Comparison of ENCODE assay signal across 26 cellular contexts in the genomic region with DNA sequence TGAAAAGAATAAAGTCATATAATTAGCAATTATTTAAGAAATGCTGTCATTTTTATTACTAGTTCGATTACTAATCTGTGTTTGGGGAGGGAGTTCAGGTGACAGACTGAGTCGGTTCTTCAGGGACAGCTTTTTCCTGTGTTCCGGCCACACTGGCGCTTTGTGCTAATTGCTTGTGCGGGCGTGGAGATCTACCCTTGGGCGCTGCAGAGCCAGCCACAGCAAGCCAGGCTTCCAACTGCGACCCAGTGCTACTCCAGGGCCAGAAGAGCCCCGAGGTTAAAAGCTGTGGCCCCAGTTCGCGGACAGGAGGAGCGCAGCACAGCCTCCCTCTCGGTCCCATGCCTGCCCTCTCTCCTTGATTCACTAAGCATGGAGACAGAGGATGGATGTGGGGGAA. TPM values are rescaled to one million over a fixed set of nuclear protein-coding genes. Genes with fewer than 3 reads are reported as not detected.
"Had no signal": no experiment of that assay in that cellular context is flagged by ENCODE, and none has a peak within 500 bp of the region (broad histone marks: within the 10 kb centered on the region; RNA-seq: fewer than 3 reads in every experiment).

No MANE protein-coding gene starts in this region.

- H3K36me3 Mint-ChIP-seq: activated naive CD4-positive, alpha-beta T cell treated with anti-CD3 and anti-CD28 coated beads, Interleukin-2, amount 10 ng/mL, durations not matched to agents 7 days and 5 days; brain; neural progenitor cell; type B pancreatic cell had no signal

- H3K4me3 Mint-ChIP-seq: activated CD4-positive, alpha-beta T cell treated with anti-CD3 and anti-CD28 coated beads, Interleukin-2, amount 10 ng/mL, durations not matched to agents 7 days and 5 days; activated naive CD4-positive, alpha-beta T cell treated with anti-CD3 and anti-CD28 coated beads, Interleukin-2, amount 10 ng/mL, durations not matched to agents 7 days and 5 days; activated naive CD8-positive, alpha-beta T cell treated with anti-CD3 and anti-CD28 coated beads, Interleukin-2, amount 50 U/mL, for 24 hours; activated T-cell treated with anti-CD3 and anti-CD28 coated beads, Interleukin-2, amount 50 U/mL, for 4 hours; brain; memory B cell; naive thymus-derived CD4-positive, alpha-beta T cell; neural progenitor cell; stimulated activated naive CD8-positive, alpha-beta T cell treated with anti-CD3 and anti-CD28 coated beads, Interleukin-15, amount 100 ng/mL, for 72 hours; type B pancreatic cell had no signal

- H3K27ac ChIP-seq: neural progenitor cell, prostate gland, right lobe of liver, suprapubic skin had no signal

- H3K4me1 ChIP-seq: neural progenitor cell, prostate gland, right lobe of liver, suprapubic skin had no signal

- H3K9ac ChIP-seq: neural progenitor cell had no signal

- H3K27me3 Mint-ChIP-seq: activated CD4-positive, alpha-beta T cell treated with anti-CD3 and anti-CD28 coated beads, Interleukin-2, amount 10 ng/mL, durations not matched to agents 7 days and 5 days; activated naive CD8-positive, alpha-beta T cell treated with anti-CD3 and anti-CD28 coated beads, Interleukin-2, amount 50 U/mL, for 24 hours; memory B cell; naive thymus-derived CD4-positive, alpha-beta T cell; stimulated activated naive CD8-positive, alpha-beta T cell treated with anti-CD3 and anti-CD28 coated beads, Interleukin-15, amount 100 ng/mL, for 72 hours; type B pancreatic cell had no signal

- H3K36me3 ChIP-seq: neural progenitor cell, prostate gland, right lobe of liver, suprapubic skin had no signal

- H3K27ac Mint-ChIP-seq: activated CD4-positive, alpha-beta T cell treated with anti-CD3 and anti-CD28 coated beads, Interleukin-2, amount 10 ng/mL, durations not matched to agents 7 days and 5 days; activated naive CD4-positive, alpha-beta T cell treated with anti-CD3 and anti-CD28 coated beads, Interleukin-2, amount 10 ng/mL, durations not matched to agents 7 days and 5 days; activated naive CD8-positive, alpha-beta T cell treated with anti-CD3 and anti-CD28 coated beads, Interleukin-2, amount 50 U/mL, for 24 hours; brain; memory B cell; naive thymus-derived CD4-positive, alpha-beta T cell; neural progenitor cell; stimulated activated naive CD8-positive, alpha-beta T cell treated with anti-CD3 and anti-CD28 coated beads, Interleukin-15, amount 100 ng/mL, for 72 hours; type B pancreatic cell had no signal

- H3K4me1 Mint-ChIP-seq: brain, memory B cell, neural progenitor cell had no signal

- H3K9me3 Mint-ChIP-seq: activated T-cell treated with anti-CD3 and anti-CD28 coated beads, Interleukin-2, amount 50 U/mL, for 4 hours had no signal

- H2AFZ ChIP-seq: neural progenitor cell had no signal

- DNase-seq: activated CD4-positive, alpha-beta T cell treated with anti-CD3 and anti-CD28 coated beads, Interleukin-2, amount 10 ng/mL, durations not matched to agents 7 days and 5 days; activated CD8-positive, alpha-beta memory T cell treated with anti-CD3 and anti-CD28 coated beads, Interleukin-2, amount 50 U/mL, for 4 hours; activated effector memory CD4-positive, alpha-beta T cell treated with Interleukin-2 at 50 U/mL for 16 hours; activated naive CD4-positive, alpha-beta T cell treated with anti-CD3 and anti-CD28 coated beads, Interleukin-2, amount 10 ng/mL, durations not matched to agents 7 days and 5 days; activated naive CD8-positive, alpha-beta T cell treated with anti-CD3 and anti-CD28 coated beads, Interleukin-2, amount 50 U/mL, for 24 hours; activated T-cell treated with anti-CD3 and anti-CD28 coated beads, Interleukin-2, amount 50 U/mL, for 4 hours; anterior cingulate cortex; cortex of kidney; erythroblast; foreskin melanocyte; kidney; naive thymus-derived CD4-positive, alpha-beta T cell; right lobe of liver; small intestine; stimulated activated CD4-positive, alpha-beta T cell treated with anti-CD3 and anti-CD28 coated beads, Interleukin-15, amount 100 ng/mL, for 24 hours; stimulated activated CD4-positive, alpha-beta T cell treated with anti-CD3 and anti-CD28 coated beads, Interleukin-2, amount 100 ng/mL, for 48 hours; stimulated activated naive CD8-positive, alpha-beta T cell treated with anti-CD3 and anti-CD28 coated beads, Interleukin-15, amount 100 ng/mL, for 72 hours; T1000 had no signal

- H3K4me3 ChIP-seq: neural progenitor cell, prostate gland, right lobe of liver, suprapubic skin had no signal

- H3K27me3 ChIP-seq: neural progenitor cell, right lobe of liver, suprapubic skin had no signal

- H3K9me3 ChIP-seq: prostate gland, right lobe of liver, suprapubic skin had no signal

- H3K4me2 ChIP-seq: neural progenitor cell had no signal

RNA-seq across cellular contexts. Expression of a gene that starts 6.5 kb away (rescaled TPM):
- total RNA-seq: activated CD4-positive, alpha-beta T cell treated with anti-CD3 and anti-CD28 coated beads, Interleukin-2, amount 10 ng/mL, durations not matched to agents 7 days and 5 days; activated T-cell treated with anti-CD3 and anti-CD28 coated beads, Interleukin-2, amount 50 U/mL, for 4 hours; kidney; osteocyte had no signal
- polyA plus RNA-seq: liver had no signal
